20 cellular contexts compared by ENCODE assay signal in genomic region chr17:40718904-40719303, GRCh38. TPM values are rescaled to one million over a fixed set of nuclear protein-coding genes. Genes with fewer than 3 reads are reported as not detected.
DNase-seq lines count a peak whose midpoint lies in the region; ATAC-seq and TF ChIP-seq lines count a peak whose summit lies in the region.
"Had no signal": no experiment of that assay in that cellular context is flagged by ENCODE, and none has a peak within 500 bp of the region (broad histone marks: within the 10 kb centered on the region; RNA-seq: fewer than 3 reads in every experiment).

No MANE protein-coding gene starts in this region.

- no peak overlapping the region for H3K4ac ChIP-seq in trophoblast cell (ENCODE audit: low read depth, low read length)

- H4K8ac ChIP-seq in trophoblast cell (ENCODE audit: low read depth, low read length) = no peak overlapping the region

- no peak overlapping the region for H3K18ac ChIP-seq in trophoblast cell (ENCODE audit: low read length)

- H2BK12ac ChIP-seq in trophoblast cell (ENCODE audit: low read length) = no peak overlapping the region

- H4K91ac ChIP-seq in trophoblast cell (ENCODE audit: low read depth, low read length) = no peak overlapping the region

- no peak overlapping the region for H2AFZ ChIP-seq in trophoblast cell (ENCODE audit: insufficient read depth, low read length, poor library complexity)

- peak; percentile 13 for DNase-seq in EL
- DNase-seq in RWPE2 (ENCODE audit: low spot score) = no peak
- peak; percentile 2 for DNase-seq in fibroblast of the aortic adventitia (ENCODE audit: low read depth)
- DNase-seq in trophoblast cell = peak; percentile 94
- no peak for DNase-seq in NOMO-1 treated with dmso at 0.1 percent for 144 hours (lab: John Stamatoyannopoulos, UW; ENCODE audit: unreplicated experiment)
- no peak for DNase-seq in amniotic stem cell (lab: John Stamatoyannopoulos, UW)
- DNase-seq in iPS-NIHi7 (ENCODE audit: extremely low spot score) = no peak
- DNase-seq: BE2C, KG1, NCI-H1105, NCI-H146, NCI-H2029 treated with DMSO at 0.1 percent for 48 hours, NCI-H2171, NCI-H446, NCI-H526, Peyer's patch, SJCRH30 had no signal

- H3K9me3 ChIP-seq in RWPE2 (ENCODE audit: severe bottlenecking) = no peaks in the 10 kb centered on the region
- no peaks in the 10 kb centered on the region for H3K9me3 ChIP-seq in trophoblast cell (ENCODE audit: insufficient read depth, low read depth, low read length)
- H3K9me3 ChIP-seq: BE2C, Peyer's patch, SJCRH30 had no signal

- no peak overlapping the region for H2BK5ac ChIP-seq in trophoblast cell (ENCODE audit: low read depth, low read length, poor library complexity)

- H2AK5ac ChIP-seq in trophoblast cell (ENCODE audit: low read length) = no peak overlapping the region

- H3K27ac ChIP-seq in RWPE2 (ENCODE audit: poor library complexity, severe bottlenecking) = no peak overlapping the region
- no peak overlapping the region for H3K27ac ChIP-seq in trophoblast cell (ENCODE audit: low read depth, low read length)
- H3K27ac ChIP-seq: Peyer's patch, SJCRH30 had no signal

- no peak overlapping the region for H3K9ac ChIP-seq in trophoblast cell (ENCODE audit: low read length)

- no peaks in the 10 kb centered on the region for H3K36me3 ChIP-seq in RWPE2 (ENCODE audit: low read depth)
- H3K36me3 ChIP-seq in trophoblast cell (ENCODE audit: control insufficient read depth in 1 of 2, insufficient read depth in 2 of 2, low read length in 2 of 2) = no peaks in the 10 kb centered on the region
- H3K36me3 ChIP-seq: BE2C, Peyer's patch, SJCRH30 had no signal

- H3K27me3 ChIP-seq in RWPE2 (ENCODE audit: insufficient read depth, poor library complexity, severe bottlenecking) (no peaks in the 10 kb centered on the region), trophoblast cell (ENCODE audit: insufficient read depth, low read length) (no peaks in the 10 kb centered on the region)
- H3K27me3 ChIP-seq: Peyer's patch, SJCRH30 had no signal

- no peak overlapping the region for H3K23ac ChIP-seq in trophoblast cell (ENCODE audit: low read length)

- H2BK120ac ChIP-seq in trophoblast cell (ENCODE audit: insufficient read depth, low read length, poor library complexity) = no peak overlapping the region

- no CpG with 5 or more reads among the region's 8 CpGs for WGBS in trophoblast cell (ENCODE audit: extremely low coverage, insufficient coverage, insufficient read length)

- no peak overlapping the region for H3K14ac ChIP-seq in trophoblast cell (ENCODE audit: low read length)

- peak; percentile 61 for ATAC-seq in RWPE2 (ENCODE audit: low read depth)
- ATAC-seq in HG02970 (IDR thresholded peaks at IDR 0.05; ENCODE audit: low FRiP score, unreplicated experiment) = no peak

- TF ChIP-seq CTCF in RWPE2 (IDR thresholded peaks at IDR 0.05; ENCODE audit: poor library complexity, severe bottlenecking) (no peak), fibroblast of the aortic adventitia (IDR thresholded peaks at IDR 0.05; ENCODE audit: insufficient read depth, low read length) (no peak)

- H3K4me2 ChIP-seq in trophoblast cell (ENCODE audit: low read length) = no peak overlapping the region

- H3K4me3 ChIP-seq in RWPE2 (ENCODE audit: severe bottlenecking) (no peak overlapping the region), fibroblast of the aortic adventitia (ENCODE audit: low read depth, low read length) (no peak overlapping the region), trophoblast cell (ENCODE audit: low read depth, low read length) (no peak overlapping the region)
- H3K4me3 ChIP-seq: Peyer's patch, SJCRH30 had no signal

- no peaks in the 10 kb centered on the region for H3K4me1 ChIP-seq in RWPE2 (ENCODE audit: insufficient read depth, poor library complexity, severe bottlenecking)
- H3K4me1 ChIP-seq in trophoblast cell (ENCODE audit: control insufficient read depth in 1 of 2, insufficient read depth in 2 of 2, low read length in 2 of 2) = peaks cover 0 to 3% of the 10 kb centered on the region in 2 experiments
- H3K4me1 ChIP-seq: BE2C, Peyer's patch, SJCRH30 had no signal

- no peak overlapping the region for H4K12ac ChIP-seq in trophoblast cell (ENCODE audit: low read depth, low read length)

- no peaks in the 10 kb centered on the region for H3K79me2 ChIP-seq in trophoblast cell (ENCODE audit: control insufficient read depth, insufficient read depth, low read length, poor library complexity)

- H3K79me1 ChIP-seq in trophoblast cell (ENCODE audit: low read length) = no peaks in the 10 kb centered on the region

RNA-seq across cellular contexts. Expression of gene KRT24, which starts 15.4 kb away (rescaled TPM):
- total RNA-seq in fibroblast of the aortic adventitia (ENCODE audit: low replicate concordance) = not detected in 2 replicates
- polyA plus RNA-seq in trophoblast cell (2013) = 0.03 TPM in 1 of 2 replicates, not detected in the other
- total RNA-seq: A673, HT1080, SJCRH30 had no signal

RNA-seq across cellular contexts. Expression of gene KRT25, which starts 36.2 kb away (rescaled TPM):
- total RNA-seq in fibroblast of the aortic adventitia (ENCODE audit: low replicate concordance) = not detected in 2 replicates
- not detected in 2 replicates for polyA plus RNA-seq in trophoblast cell (2013)
- total RNA-seq: HT1080, Peyer's patch, SJCRH30 had no signal

RNA-seq across cellular contexts. Expression of gene KRT26, which starts 53.1 kb away (rescaled TPM):
- total RNA-seq in fibroblast of the aortic adventitia (ENCODE audit: low replicate concordance) = not detected in 2 replicates
- polyA plus RNA-seq in trophoblast cell (2013) = not detected in 2 replicates
- total RNA-seq: A673, HT1080, Peyer's patch, SJCRH30 had no signal

RNA-seq across cellular contexts. Expression of gene KRT222, which starts 53.9 kb away (rescaled TPM):
- not detected in 2 replicates for total RNA-seq in fibroblast of the aortic adventitia (ENCODE audit: low replicate concordance)
- polyA plus RNA-seq in trophoblast cell (2013) = 0.08 and 0.10 TPM in 2 replicates
- total RNA-seq: A673, HT1080, SJCRH30 had no signal

Comparison
In these comparisons a context has a peak if more than half of its experiments do, and no peak if none do; other contexts are left out.
1. DNase-seq: peak in EL (single experiment), fibroblast of the aortic adventitia (single experiment) and trophoblast cell (2 of 2); none in RWPE2 (single experiment), NOMO-1 treated with dmso at 0.1 percent for 144 hours (single experiment), amniotic stem cell (single experiment) and iPS-NIHi7 (single experiment).